ENCODE assay signal across 23 cellular contexts in genomic region chr15:66780973-66781718, GRCh38.
DNase-seq lines count a peak whose midpoint lies in the region; ATAC-seq, FAIRE-seq and TF ChIP-seq lines count a peak whose summit lies in the region.
"Had no signal": no experiment of that assay in that cellular context is flagged by ENCODE, and none has a peak within 500 bp of the region (broad histone marks: within the 10 kb centered on the region; RNA-seq: fewer than 3 reads in every experiment).

No MANE protein-coding gene starts in this region.

- H3K9me3 ChIP-seq in IMR-90 (ENCODE audit: control insufficient read depth, insufficient read depth, low read length) = no peaks in the 10 kb centered on the region
- H3K9me3 ChIP-seq in astrocyte (ENCODE audit: insufficient read depth, low read depth, low read length) = no peaks in the 10 kb centered on the region
- H3K9me3 ChIP-seq in mesodermal cell (ENCODE audit: control insufficient read depth, low read length) = no peaks in the 10 kb centered on the region
- H3K9me3 ChIP-seq in subcutaneous abdominal adipose tissue (ENCODE audit: control insufficient read depth in 5 of 5, low read length in 5 of 5) = no peaks in the 10 kb centered on the region
- H3K9me3 ChIP-seq: BLaER1 treated with 17β-estradiol and CSF1 and Interleukin-3, amounts not matched to agents 10 nM and 100 nM; SK-N-SH had no signal

- no peak for TF ChIP-seq POLR2A in IMR-90 (IDR thresholded peaks at IDR 0.05; ENCODE audit: low read depth, low read length)

- no peak overlapping the region for H3K27ac Mint-ChIP-seq in astrocyte (ENCODE audit: unreplicated experiment)
- H3K27ac Mint-ChIP-seq in GM23338 = no peak overlapping the region

- H4K20me1 ChIP-seq in IMR-90 (ENCODE audit: insufficient read depth, low read length) (no peaks in the 10 kb centered on the region), astrocyte (ENCODE audit: insufficient read depth, low read length) (peaks cover 2% of the 10 kb centered on the region), GM23338 (replicated peaks; ENCODE audit: insufficient read depth) (no peaks in the 10 kb centered on the region)

- H3K79me1 ChIP-seq in IMR-90 (ENCODE audit: low read depth in 1 of 2, low read length in 2 of 2) = peaks cover 34 to 84% of the 10 kb centered on the region in 2 experiments

- peak overlapping the region; percentile 43 for H2AFZ ChIP-seq in IMR-90 (replicated peaks; ENCODE audit: low read length, poor library complexity)
- no peak overlapping the region for H2AFZ ChIP-seq in astrocyte (ENCODE audit: low read depth, low read length)
- H2AFZ ChIP-seq in GM23338 = no peak overlapping the region
- H2AFZ ChIP-seq: GM23248 had no signal

- H3K4me3 Mint-ChIP-seq in astrocyte (ENCODE audit: unreplicated experiment) (no peak overlapping the region), GM23338 (no peak overlapping the region)
- H3K4me3 Mint-ChIP-seq: CD8-positive, alpha-beta memory T cell had no signal

- ATAC-seq in IMR-90 (ENCODE audit: low read depth) = no peak
- ATAC-seq in GM23338 = no peak

- H3K27me3 ChIP-seq in IMR-90 (ENCODE audit: control insufficient read depth, insufficient read depth, low read length) (no peaks in the 10 kb centered on the region), astrocyte (ENCODE audit: insufficient read depth, low read length) (no peaks in the 10 kb centered on the region), subcutaneous abdominal adipose tissue (ENCODE audit: control insufficient read depth in 5 of 5, insufficient read depth in 4 of 5, low read length in 5 of 5) (no peaks in the 10 kb centered on the region), GM23338 (ENCODE audit: insufficient read depth) (no peaks in the 10 kb centered on the region)
- H3K27me3 ChIP-seq: BLaER1 treated with 17β-estradiol and CSF1 and Interleukin-3, amounts not matched to agents 10 nM and 100 nM had no signal

- peak overlapping the region; percentile 98 for H2AK5ac ChIP-seq in IMR-90 (ENCODE audit: low read depth, low read length)

- H2BK20ac ChIP-seq in IMR-90 (ENCODE audit: low read depth, low read length) = peak overlapping the region; percentile 93

- no peak for FAIRE-seq in astrocyte (lab: Jason Lieb, UNC)
- FAIRE-seq: GM12891 had no signal

- H3K79me2 ChIP-seq in astrocyte (ENCODE audit: insufficient read depth, low read length) (peaks cover 2% of the 10 kb centered on the region), GM23338 (replicated peaks; ENCODE audit: insufficient read depth) (no peaks in the 10 kb centered on the region)

- H3K4ac ChIP-seq in IMR-90 (ENCODE audit: low read depth, low read length) = peak overlapping the region; percentile 94

- H3K4me3 ChIP-seq in IMR-90 (ENCODE audit: insufficient read depth, low read depth, low read length) = no peak overlapping the region
- H3K4me3 ChIP-seq in astrocyte (ENCODE audit: insufficient read depth, low read depth, low read length) = no peak overlapping the region
- H3K4me3 ChIP-seq in mesodermal cell (ENCODE audit: extremely low read depth, insufficient read depth, low read length, poor library complexity, severe bottlenecking) = no peak overlapping the region
- no peak overlapping the region for H3K4me3 ChIP-seq in subcutaneous abdominal adipose tissue (ENCODE audit: low read depth in 1 of 5, low read length in 5 of 5)
- H3K4me3 ChIP-seq in GM23338 = no peak overlapping the region
- H3K4me3 ChIP-seq: BLaER1 treated with 17β-estradiol and CSF1 and Interleukin-3, amounts not matched to agents 10 nM and 100 nM; GM23248 had no signal

- H3K4me2 ChIP-seq in IMR-90 (ENCODE audit: low read depth, low read length) = no peak overlapping the region
- peak overlapping the region; percentile 67 for H3K4me2 ChIP-seq in astrocyte (ENCODE audit: low read length)
- H3K4me2 ChIP-seq in GM23338 = no peak overlapping the region
- H3K4me2 ChIP-seq: BLaER1 treated with 17β-estradiol and CSF1 and Interleukin-3, amounts not matched to agents 10 nM and 100 nM had no signal

- H3K4me1 ChIP-seq in IMR-90 (ENCODE audit: control insufficient read depth, insufficient read depth, low read length) (peaks cover 55% of the 10 kb centered on the region), astrocyte (ENCODE audit: insufficient read depth, low read length) (peaks cover 52% of the 10 kb centered on the region), mesodermal cell (ENCODE audit: control insufficient read depth, insufficient read depth, low read length, poor library complexity, severe bottlenecking) (peaks cover 70% of the 10 kb centered on the region), subcutaneous abdominal adipose tissue (ENCODE audit: control insufficient read depth in 5 of 5, insufficient read depth in 5 of 5, low read length in 5 of 5) (peaks cover 0 to 23% (median 19%) of the 10 kb centered on the region in 5 donors), GM23338 (ENCODE audit: insufficient read depth) (0 out of 2 replicates have a peak, but pooled peaks cover 4% of the 10 kb centered on the region)

- peak overlapping the region; percentile 95 for H2BK5ac ChIP-seq in IMR-90 (ENCODE audit: low read depth, low read length, poor library complexity, severe bottlenecking)

- peaks cover 27% of the 10 kb centered on the region for H3K4me1 Mint-ChIP-seq in astrocyte (ENCODE audit: low read depth, unreplicated experiment)
- H3K4me1 Mint-ChIP-seq in GM23338 = peaks cover 7% of the 10 kb centered on the region; the same call in 2 of the 3 replicates
- H3K4me1 Mint-ChIP-seq: CD8-positive, alpha-beta memory T cell had no signal

- H3K9me1 ChIP-seq in IMR-90 (ENCODE audit: insufficient read depth, low read length) = peaks cover 54% of the 10 kb centered on the region

- H2AK9ac ChIP-seq in IMR-90 (replicated peaks; ENCODE audit: low read depth, low read length, poor library complexity) = peak overlapping the region; percentile 93

- H3K27ac ChIP-seq in IMR-90 (ENCODE audit: insufficient read depth, low read length) (peak overlapping the region; percentile 55; the same call in 1 of the 2 replicates), astrocyte (ENCODE audit: low read depth, low read length) (no peak overlapping the region), mesodermal cell (ENCODE audit: low read depth, low read length, severe bottlenecking) (peak overlapping the region; percentile 2), subcutaneous abdominal adipose tissue (ENCODE audit: low read depth, low read length) (peak overlapping the region; percentile 65), GM23338 (ENCODE audit: low read depth) (no peak overlapping the region)
- H3K27ac ChIP-seq: BLaER1 treated with 17β-estradiol and CSF1 and Interleukin-3, amounts not matched to agents 10 nM and 100 nM had no signal

- H3K9me2 ChIP-seq in GM23338 (ENCODE audit: insufficient read depth) = no peaks in the 10 kb centered on the region
- H3K9me2 ChIP-seq: SK-N-SH had no signal

- no peak overlapping the region for H3K23ac ChIP-seq in IMR-90 (ENCODE audit: low read depth, low read length)

- H3K9me3 Mint-ChIP-seq in astrocyte (ENCODE audit: unreplicated experiment) (no peaks in the 10 kb centered on the region), GM23338 (no peaks in the 10 kb centered on the region)
- H3K9me3 Mint-ChIP-seq: CD8-positive, alpha-beta memory T cell had no signal

- peak overlapping the region; percentile 97; the same call in 2 of the 3 replicates for H2BK15ac ChIP-seq in IMR-90 (ENCODE audit: low read depth, low read length)

- peak overlapping the region; percentile 66 to 95; a peak in 3 of 4 replicates for H4K8ac ChIP-seq in IMR-90 (ENCODE audit: low read depth in 2 of 2, low read length in 2 of 2)

- H3K18ac ChIP-seq in IMR-90 (ENCODE audit: low read depth, low read length) = no peak overlapping the region

- TF ChIP-seq CTCF in IMR-90 (conservative IDR thresholded peaks at IDR 0.05; ENCODE audit: low read depth, low read length) (no peak), astrocyte (IDR thresholded peaks at IDR 0.05; ENCODE audit: insufficient read depth, low read depth, low read length) (no peak), GM23338 (conservative IDR thresholded peaks at IDR 0.05; ENCODE audit: low read depth in 2 of 2) (no peak)

- peak overlapping the region; percentile 94 for H2BK120ac ChIP-seq in IMR-90 (ENCODE audit: low read depth, low read length)

- intact Hi-C loops in IMR-90 (cut with micrococcal nuclease) = no loop called here

- POLR2A ChIA-PET in IMR-90 (lab: Charles Lee; ENCODE audit: unreplicated experiment) = no interaction called here

- H4K5ac ChIP-seq in IMR-90 (ENCODE audit: low read depth, low read length) = no peak overlapping the region

- H3K9ac ChIP-seq in IMR-90 (ENCODE audit: low read depth, low read length) (no peak overlapping the region), astrocyte (ENCODE audit: low read length) (no peak overlapping the region), subcutaneous abdominal adipose tissue (ENCODE audit: low read length in 5 of 5) (no peak overlapping the region)
- H3K9ac ChIP-seq: BLaER1 treated with 17β-estradiol and CSF1 and Interleukin-3, amounts not matched to agents 10 nM and 100 nM; GM23248; SK-N-SH had no signal

- BruUV-seq in IMR-90 (replicated peaks; lab: Mats Ljungman, UMichigan) = no TSS peak

- CTCF ChIA-PET in IMR-90 (lab: Yijun Ruan, JAX) = interaction anchor here (0.8 kb wide), 1 partner anchor 1251 kb away, joined by 3 read pairs; the partner anchor contains the start of gene HACD3

- peak overlapping the region; percentile 40; the same call in 1 of the 2 replicates for H3K14ac ChIP-seq in IMR-90 (replicated peaks; ENCODE audit: low read depth, low read length)

- H3K56ac ChIP-seq in IMR-90 (ENCODE audit: extremely low read depth, insufficient read depth, low read length) = no peak overlapping the region

- no peak for TF ChIP-seq RAD21 in IMR-90 (IDR thresholded peaks at IDR 0.05; ENCODE audit: low read length)

- in situ Hi-C loops in IMR-90 (cut with MboI; ENCODE audit: low sequenced_read_pairs) = no loop called here

- H3K36me3 ChIP-seq in IMR-90 (ENCODE audit: control insufficient read depth, insufficient read depth, low read length) (peaks cover 5% of the 10 kb centered on the region; the same call in 1 of the 2 replicates), astrocyte (ENCODE audit: insufficient read depth, low read length) (no peaks in the 10 kb centered on the region), mesodermal cell (ENCODE audit: control insufficient read depth, insufficient read depth, low read length) (peaks cover 83% of the 10 kb centered on the region), subcutaneous abdominal adipose tissue (ENCODE audit: control insufficient read depth in 5 of 5, insufficient read depth in 5 of 5, low read length in 5 of 5) (peaks cover 0 to 29% (median 17%) of the 10 kb centered on the region in 5 donors), GM23338 (ENCODE audit: insufficient read depth) (no peaks in the 10 kb centered on the region)

- dilution Hi-C loops in IMR-90 (cut with HindIII; ENCODE audit: low sequenced_read_pairs, unreplicated experiment) = no loop called here

- no peaks in the 10 kb centered on the region for H3F3A ChIP-seq in GM23338 (replicated peaks; ENCODE audit: low read depth)

- no peak for DNase-seq in IMR-90
- DNase-seq in astrocyte (ENCODE audit: low read depth) = no peak
- no peak for DNase-seq in GM23338 (ENCODE audit: low spot score)
- DNase-seq in cortex of kidney (lab: John Stamatoyannopoulos, UW) = no peak
- DNase-seq in activated T-cell treated with anti-CD3 and anti-CD28 coated beads, Interleukin-2, amount 50 U/mL, for 1 hour = no peak
- DNase-seq: Calu3; CD8-positive, alpha-beta memory T cell; DMS153; GM23248; KBM-7; MM.1S; NCI-H1048; NCI-H1417 treated with DMSO at 0.1 percent for 48 hours; NCI-H187 treated with DMSO at 0.1 percent for 48 hours; NCI-H2107; NCI-H446 treated with DMSO at 0.1 percent for 48 hours; NCI-H526 treated with DMSO at 0.1 percent for 48 hours; SHP77 treated with DMSO at 0.1 percent for 48 hours; SK-N-SH had no signal

- peak overlapping the region; percentile 98 for H4K91ac ChIP-seq in IMR-90 (ENCODE audit: insufficient read depth, low read depth, low read length)

- H3K36me3 Mint-ChIP-seq in astrocyte (ENCODE audit: low read depth, unreplicated experiment) (no peaks in the 10 kb centered on the region), GM23338 (ENCODE audit: low read depth) (no peaks in the 10 kb centered on the region)
- H3K36me3 Mint-ChIP-seq: CD8-positive, alpha-beta memory T cell had no signal

- WGBS in IMR-90 (ENCODE audit: extremely low coverage in 2 of 2, insufficient read length in 1 of 2), 2 experiments = 99% methylated on average over 48 of the region's 73 CpGs; no CpG with 5 or more reads in 1 of the 2 experiments
- 97 to 98% methylated on average over 44 to 62 of the region's 73 CpGs for WGBS in mesodermal cell (ENCODE audit: insufficient coverage in 2 of 2), 2 experiments

- H3K27me3 Mint-ChIP-seq in astrocyte (ENCODE audit: low read depth, unreplicated experiment) = peaks cover 7% of the 10 kb centered on the region
- peaks cover 6% of the 10 kb centered on the region for H3K27me3 Mint-ChIP-seq in GM23338 (ENCODE audit: insufficient read depth, low read depth, poor library complexity)

Comparison
In these comparisons a context has a peak if more than half of its experiments do, and no peak if none do; other contexts are left out.
1. H3K27ac ChIP-seq: peak in IMR-90 (single experiment), mesodermal cell (single experiment) and subcutaneous abdominal adipose tissue (single experiment); none in astrocyte (single experiment) and GM23338 (single experiment).